8 cellular contexts compared by ENCODE assay signal in the genomic region with DNA sequence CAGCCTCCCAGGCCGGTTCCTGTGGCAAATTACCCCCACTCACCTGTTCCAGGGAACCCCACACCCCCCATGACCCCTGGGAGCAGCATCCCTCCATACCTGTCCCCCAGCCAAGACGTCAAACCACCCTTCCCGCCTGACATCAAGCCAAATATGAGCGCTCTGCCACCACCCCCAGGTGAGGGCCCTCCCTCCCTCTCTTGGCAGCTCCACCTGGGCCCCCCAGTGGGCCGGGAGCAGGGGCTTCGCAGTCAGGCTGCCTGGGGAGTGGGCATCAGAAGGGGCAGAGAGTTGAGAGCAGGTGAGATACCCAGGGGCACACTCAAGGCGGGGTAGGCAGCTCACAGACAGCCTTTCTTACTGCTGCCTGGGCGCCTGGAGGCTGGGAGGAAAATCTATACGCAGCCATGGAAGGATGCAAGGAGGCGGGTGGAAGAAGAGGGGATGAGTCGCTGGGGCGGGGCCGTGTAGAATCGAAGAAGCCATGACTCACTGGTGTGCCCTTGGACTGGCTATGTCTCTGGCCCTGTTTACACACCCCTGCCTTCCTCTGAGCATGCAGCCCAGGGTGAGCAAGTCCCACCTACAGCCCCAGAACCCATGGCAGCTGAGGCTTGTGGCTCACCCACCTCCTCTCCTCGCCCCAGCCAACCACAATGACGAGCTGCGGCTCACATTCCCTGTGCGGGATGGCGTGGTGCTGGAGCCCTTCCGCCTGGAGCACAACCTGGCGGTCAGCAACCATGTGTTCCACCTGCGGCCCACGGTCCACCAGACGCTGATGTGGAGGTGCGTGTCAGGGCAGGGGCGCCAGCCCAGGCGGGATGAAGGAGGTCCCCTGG. TPM values are rescaled to one million over a fixed set of nuclear protein-coding genes. Genes with fewer than 3 reads are reported as not detected.
A peak's percentile ranks its signal among the peaks of the same experiment; 100 is the strongest.
DNase-seq lines count a peak whose midpoint lies in the region; ATAC-seq and TF ChIP-seq lines count a peak whose summit lies in the region.

No MANE protein-coding gene starts in this region.

- no peaks in the 10 kb centered on the region for H3K27me3 ChIP-seq in brain microvascular endothelial cell (replicated peaks)
- no peaks in the 10 kb centered on the region for H3K27me3 ChIP-seq in upper lobe of left lung

- ATAC-seq in upper lobe of left lung (ENCODE audit: low FRiP score in 2 of 2) (peak; percentile 34 to 76), HG03571 (IDR thresholded peaks at IDR 0.05; ENCODE audit: unreplicated experiment) (no peak)

- TF ChIP-seq POLR2A in upper lobe of left lung (IDR thresholded peaks at IDR 0.05) = no peak

- H3K4me1 ChIP-seq in upper lobe of left lung = peaks cover 20 to 31% (median 24%) of the 10 kb centered on the region in 4 donors

- peak; percentile 21 for TF ChIP-seq CTCF in brain microvascular endothelial cell (IDR thresholded peaks at IDR 0.05; ENCODE audit: low read depth, low read length, missing control alignments)
- no peak for TF ChIP-seq CTCF in upper lobe of left lung (IDR thresholded peaks at IDR 0.05)
- TF ChIP-seq CTCF in GM13976 (IDR thresholded peaks at IDR 0.05; ENCODE audit: borderline replicate concordance, control extremely low read depth, extremely low read depth, insufficient read depth, missing control alignments) = no peak

- no peak for TF ChIP-seq EP300 in upper lobe of left lung (IDR thresholded peaks at IDR 0.05)

- no peaks in the 10 kb centered on the region for H3K9me3 ChIP-seq in upper lobe of left lung

- H3K27ac ChIP-seq in brain microvascular endothelial cell (peak overlapping the region; percentile 89), upper lobe of left lung (peak overlapping the region; percentile 36 to 54 (median 40))

- 79 to 86% methylated on average over 12 to 27 of the region's 27 CpGs for WGBS in upper lobe of left lung, 2 donors

- H3K4me3 ChIP-seq in brain microvascular endothelial cell (ENCODE audit: low read depth, low read length) (no peak overlapping the region), upper lobe of left lung (no peak overlapping the region)

- in situ Hi-C loops in brain microvascular endothelial cell (cut with HindIII; ENCODE audit: low pct_ligation_motif_present, low sequenced_read_pairs) = no loop called here
- in situ Hi-C loops in GM13976 (cut with MboI; ENCODE audit: low sequenced_read_pairs, unreplicated experiment) = no loop called here

- peak; percentile 75 for DNase-seq in CD1c-positive myeloid dendritic cell (ENCODE audit: extremely low spot score)
- DNase-seq in NCI-H226 = peak; percentile 96
- peak; percentile 98 for DNase-seq in brain microvascular endothelial cell
- peak; percentile 65 for DNase-seq in mucosa of gallbladder (ENCODE audit: low spot score)
- DNase-seq in upper lobe of left lung = peak; percentile 73 to 77
- DNase-seq in GM13976 (ENCODE audit: low spot score) = no peak
- no peak for DNase-seq in D341Med (ENCODE audit: low spot score)

- peaks cover 47% of the 10 kb centered on the region for H3K36me3 ChIP-seq in brain microvascular endothelial cell (replicated peaks)
- peaks cover 40 to 99% (median 89%) of the 10 kb centered on the region in 4 donors for H3K36me3 ChIP-seq in upper lobe of left lung

RNA-seq across cellular contexts. Expression of gene PPIF, which starts 48.6 kb away (rescaled TPM):
- 49.4 TPM for total RNA-seq in mucosa of gallbladder
- total RNA-seq in upper lobe of left lung = 10 to 100 TPM; 19.3 to 46.5 (median 31.2) TPM

Comparison
In these comparisons a context has a peak if more than half of its experiments do, and no peak if none do; other contexts are left out.
1. DNase-seq: peak in CD1c-positive myeloid dendritic cell (single experiment), NCI-H226 (single experiment), brain microvascular endothelial cell (single experiment), mucosa of gallbladder (single experiment) and upper lobe of left lung (2 of 2); none in GM13976 (single experiment) and D341Med (single experiment).